1 cellular context compared by ENCODE assay signal in the genomic region with DNA sequence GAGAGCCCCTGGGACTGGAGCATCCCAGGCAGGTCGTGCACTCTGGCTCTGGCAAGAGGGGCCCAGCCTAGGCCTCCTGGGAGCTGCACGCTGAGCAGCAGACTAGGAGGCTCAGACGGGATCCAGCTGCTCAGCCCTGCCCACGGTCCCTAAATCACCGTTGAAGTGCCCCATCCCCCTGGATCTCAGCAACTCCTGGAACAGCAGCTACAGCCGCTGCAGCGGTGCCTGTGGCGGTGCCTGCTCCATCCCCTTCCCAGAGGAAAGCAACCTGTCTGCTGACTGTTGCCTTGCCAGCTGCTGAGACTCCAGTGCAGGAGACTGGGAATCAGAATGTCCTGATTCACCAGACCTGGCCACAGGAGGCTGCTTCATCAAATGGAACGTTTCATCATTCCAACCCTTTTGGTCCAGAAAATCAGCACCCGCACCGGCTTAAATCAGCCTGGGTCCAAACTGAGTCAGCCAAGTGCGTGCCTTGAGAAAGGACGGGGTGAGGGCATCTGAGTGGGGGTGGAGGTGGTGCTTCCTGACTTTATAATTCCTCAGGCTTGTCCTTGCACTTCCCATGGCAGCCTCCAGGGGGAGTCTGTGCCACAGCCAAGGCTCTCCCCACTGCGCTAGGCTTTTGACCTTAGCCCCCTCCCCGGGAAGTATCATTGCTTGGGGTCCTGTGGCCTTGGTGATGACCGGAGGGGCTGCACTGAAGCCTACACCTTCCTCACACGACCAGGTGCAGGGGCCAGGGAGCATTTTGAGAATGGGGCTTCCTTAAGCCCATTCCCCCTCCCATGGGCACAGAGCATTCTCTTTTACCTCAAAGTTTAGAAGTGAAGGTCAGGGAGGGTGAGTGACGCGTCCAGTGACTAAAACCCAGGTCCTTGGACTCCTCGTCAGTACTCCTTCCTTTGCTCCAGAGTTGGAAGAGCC.
TF ChIP-seq lines count a peak whose summit lies in the region.

No MANE protein-coding gene starts in this region.

TF ChIP-seq in WTC11, 78 proteins besides CTCF, POLR2A, EP300 and RAD21 (continued from another document):
- TF ChIP-seq, protein P1, sequence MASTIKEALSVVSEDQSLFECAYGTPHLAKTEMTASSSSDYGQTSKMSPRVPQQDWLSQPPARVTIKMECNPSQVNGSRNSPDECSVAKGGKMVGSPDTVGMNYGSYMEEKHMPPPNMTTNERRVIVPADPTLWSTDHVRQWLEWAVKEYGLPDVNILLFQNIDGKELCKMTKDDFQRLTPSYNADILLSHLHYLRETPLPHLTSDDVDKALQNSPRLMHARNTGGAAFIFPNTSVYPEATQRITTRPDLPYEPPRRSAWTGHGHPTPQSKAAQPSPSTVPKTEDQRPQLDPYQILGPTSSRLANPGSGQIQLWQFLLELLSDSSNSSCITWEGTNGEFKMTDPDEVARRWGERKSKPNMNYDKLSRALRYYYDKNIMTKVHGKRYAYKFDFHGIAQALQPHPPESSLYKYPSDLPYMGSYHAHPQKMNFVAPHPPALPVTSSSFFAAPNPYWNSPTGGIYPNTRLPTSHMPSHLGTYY (CRISPR knock-in tag; IDR thresholded peaks at IDR 0.05) = no peak
